Comparison of ENCODE assay signal across 1 cellular context in genomic region chr3:124792341-124793034, GRCh38.
TF ChIP-seq lines count a peak whose summit lies in the region.

No MANE protein-coding gene starts in this region.

TF ChIP-seq in GM23338, 12 proteins besides CTCF, POLR2A, EP300 and RAD21 (continued from another document):
- TF ChIP-seq, protein P1, sequence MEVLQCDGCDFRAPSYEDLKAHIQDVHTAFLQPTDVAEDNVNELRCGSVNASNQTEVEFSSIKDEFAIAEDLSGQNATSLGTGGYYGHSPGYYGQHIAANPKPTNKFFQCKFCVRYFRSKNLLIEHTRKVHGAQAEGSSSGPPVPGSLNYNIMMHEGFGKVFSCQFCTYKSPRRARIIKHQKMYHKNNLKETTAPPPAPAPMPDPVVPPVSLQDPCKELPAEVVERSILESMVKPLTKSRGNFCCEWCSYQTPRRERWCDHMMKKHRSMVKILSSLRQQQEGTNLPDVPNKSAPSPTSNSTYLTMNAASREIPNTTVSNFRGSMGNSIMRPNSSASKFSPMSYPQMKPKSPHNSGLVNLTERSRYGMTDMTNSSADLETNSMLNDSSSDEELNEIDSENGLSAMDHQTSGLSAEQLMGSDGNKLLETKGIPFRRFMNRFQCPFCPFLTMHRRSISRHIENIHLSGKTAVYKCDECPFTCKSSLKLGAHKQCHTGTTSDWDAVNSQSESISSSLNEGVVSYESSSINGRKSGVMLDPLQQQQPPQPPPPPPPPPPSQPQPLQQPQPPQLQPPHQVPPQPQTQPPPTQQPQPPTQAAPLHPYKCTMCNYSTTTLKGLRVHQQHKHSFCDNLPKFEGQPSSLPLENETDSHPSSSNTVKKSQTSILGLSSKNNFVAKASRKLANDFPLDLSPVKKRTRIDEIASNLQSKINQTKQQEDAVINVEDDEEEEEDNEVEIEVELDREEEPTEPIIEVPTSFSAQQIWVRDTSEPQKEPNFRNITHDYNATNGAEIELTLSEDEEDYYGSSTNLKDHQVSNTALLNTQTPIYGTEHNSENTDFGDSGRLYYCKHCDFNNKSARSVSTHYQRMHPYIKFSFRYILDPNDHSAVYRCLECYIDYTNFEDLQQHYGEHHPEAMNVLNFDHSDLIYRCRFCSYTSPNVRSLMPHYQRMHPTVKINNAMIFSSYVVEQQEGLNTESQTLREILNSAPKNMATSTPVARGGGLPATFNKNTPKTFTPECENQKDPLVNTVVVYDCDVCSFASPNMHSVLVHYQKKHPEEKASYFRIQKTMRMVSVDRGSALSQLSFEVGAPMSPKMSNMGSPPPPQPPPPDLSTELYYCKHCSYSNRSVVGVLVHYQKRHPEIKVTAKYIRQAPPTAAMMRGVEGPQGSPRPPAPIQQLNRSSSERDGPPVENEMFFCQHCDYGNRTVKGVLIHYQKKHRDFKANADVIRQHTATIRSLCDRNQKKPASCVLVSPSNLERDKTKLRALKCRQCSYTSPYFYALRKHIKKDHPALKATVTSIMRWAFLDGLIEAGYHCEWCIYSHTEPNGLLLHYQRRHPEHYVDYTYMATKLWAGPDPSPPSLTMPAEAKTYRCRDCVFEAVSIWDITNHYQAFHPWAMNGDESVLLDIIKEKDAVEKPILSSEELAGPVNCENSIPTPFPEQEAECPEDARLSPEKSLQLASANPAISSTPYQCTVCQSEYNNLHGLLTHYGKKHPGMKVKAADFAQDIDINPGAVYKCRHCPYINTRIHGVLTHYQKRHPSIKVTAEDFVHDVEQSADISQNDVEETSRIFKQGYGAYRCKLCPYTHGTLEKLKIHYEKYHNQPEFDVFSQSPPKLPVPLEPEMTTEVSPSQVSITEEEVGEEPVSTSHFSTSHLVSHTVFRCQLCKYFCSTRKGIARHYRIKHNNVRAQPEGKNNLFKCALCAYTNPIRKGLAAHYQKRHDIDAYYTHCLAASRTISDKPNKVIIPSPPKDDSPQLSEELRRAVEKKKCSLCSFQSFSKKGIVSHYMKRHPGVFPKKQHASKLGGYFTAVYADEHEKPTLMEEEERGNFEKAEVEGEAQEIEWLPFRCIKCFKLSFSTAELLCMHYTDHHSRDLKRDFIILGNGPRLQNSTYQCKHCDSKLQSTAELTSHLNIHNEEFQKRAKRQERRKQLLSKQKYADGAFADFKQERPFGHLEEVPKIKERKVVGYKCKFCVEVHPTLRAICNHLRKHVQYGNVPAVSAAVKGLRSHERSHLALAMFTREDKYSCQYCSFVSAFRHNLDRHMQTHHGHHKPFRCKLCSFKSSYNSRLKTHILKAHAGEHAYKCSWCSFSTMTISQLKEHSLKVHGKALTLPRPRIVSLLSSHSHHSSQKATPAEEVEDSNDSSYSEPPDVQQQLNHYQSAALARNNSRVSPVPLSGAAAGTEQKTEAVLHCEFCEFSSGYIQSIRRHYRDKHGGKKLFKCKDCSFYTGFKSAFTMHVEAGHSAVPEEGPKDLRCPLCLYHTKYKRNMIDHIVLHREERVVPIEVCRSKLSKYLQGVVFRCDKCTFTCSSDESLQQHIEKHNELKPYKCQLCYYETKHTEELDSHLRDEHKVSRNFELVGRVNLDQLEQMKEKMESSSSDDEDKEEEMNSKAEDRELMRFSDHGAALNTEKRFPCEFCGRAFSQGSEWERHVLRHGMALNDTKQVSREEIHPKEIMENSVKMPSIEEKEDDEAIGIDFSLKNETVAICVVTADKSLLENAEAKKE (CRISPR knock-in tag; IDR thresholded peaks at IDR 0.05) = no peak
- TF ChIP-seq ETS1 (IDR thresholded peaks at IDR 0.05) (no peak), EZH2phosphoT487 (IDR thresholded peaks at IDR 0.05; ENCODE audit: unreplicated experiment) (no peak)
